1 cellular context compared by ENCODE assay signal in genomic region chr17:45098081-45098868, GRCh38.
TF ChIP-seq lines count a peak whose summit lies in the region.

No MANE protein-coding gene starts in this region.

TF ChIP-seq in HCT116, 20 proteins besides CTCF, POLR2A, EP300 and RAD21:
- TF ChIP-seq MAX (IDR thresholded peaks at IDR 0.05) (no peak), ZBTB33 (IDR thresholded peaks at IDR 0.05; ENCODE audit: extremely low read depth, insufficient replicate concordance, low read length) (no peak), SP1 (IDR thresholded peaks at IDR 0.05; ENCODE audit: low read depth) (no peak), CEBPB (IDR thresholded peaks at IDR 0.05; ENCODE audit: low read depth) (no peak), REST (IDR thresholded peaks at IDR 0.05; ENCODE audit: low read depth) (no peak), YY1 (IDR thresholded peaks at IDR 0.05; ENCODE audit: extremely low read depth, insufficient replicate concordance, low read depth, low read length) (no peak)
